Comparison of ENCODE assay signal across 21 cellular contexts in genomic region chr15:76398301-76398700, GRCh38.
A peak's percentile ranks its signal among the peaks of the same experiment; 100 is the strongest.
DNase-seq lines count a peak whose midpoint lies in the region; ATAC-seq and TF ChIP-seq lines count a peak whose summit lies in the region.
"Had no signal": no experiment of that assay in that cellular context is flagged by ENCODE, and none has a peak within 500 bp of the region (broad histone marks: within the 10 kb centered on the region; RNA-seq: fewer than 3 reads in every experiment).

No MANE protein-coding gene starts in this region.

- ATAC-seq in GM18511 (IDR thresholded peaks at IDR 0.05; ENCODE audit: unreplicated experiment): no peak

- H3K4me3 ChIP-seq in neural progenitor cell: no peak overlapping the region
- H3K4me3 ChIP-seq in testis: no peak overlapping the region
- H3K4me3 ChIP-seq: adrenal gland, SK-N-MC, vagina had no signal

- no peak for TF ChIP-seq CTCF in neural progenitor cell (IDR thresholded peaks at IDR 0.05)
- TF ChIP-seq CTCF in testis (IDR thresholded peaks at IDR 0.05): no peak

- H3K9ac ChIP-seq in neural progenitor cell: no peak overlapping the region

- no peak overlapping the region for H3K4me3 Mint-ChIP-seq in neural progenitor cell
- H3K4me3 Mint-ChIP-seq: CD4-positive, alpha-beta T cell; immature natural killer cell had no signal

- DNase-seq in NCI-H1092 (lab: John Stamatoyannopoulos, UW) (peak; percentile 84), NCI-H187 treated with DMSO at 0.1 percent for 48 hours (lab: John Stamatoyannopoulos, UW) (peak; percentile 68), NCI-H69 (lab: John Stamatoyannopoulos, UW) (peak; percentile 73), neural progenitor cell (ENCODE audit: low spot score) (no peak), activated T-cell treated with anti-CD3 and anti-CD28 coated beads for 4 hours (no peak), testis (no peak)
- DNase-seq: activated CD4-positive, alpha-beta T cell treated with anti-CD3 and anti-CD28 coated beads, Interleukin-2, amount 50 U/mL, for 4 hours; activated effector memory CD4-positive, alpha-beta T cell treated with anti-CD3 and anti-CD28 coated beads, Interleukin-2, amount 50 U/mL, for 16 hours; adrenal gland; brain microvascular endothelial cell; CD4-positive, alpha-beta T cell; DMS 273 treated with DMSO at 0.1 percent for 48 hours; effector memory CD4-positive, alpha-beta T cell; foreskin melanocyte; immature natural killer cell; MM.1S; NCI-H2227 treated with DMSO at 0.1 percent for 48 hours had no signal

- H3K9me3 Mint-ChIP-seq in neural progenitor cell: no peaks in the 10 kb centered on the region
- H3K9me3 Mint-ChIP-seq: CD4-positive, alpha-beta T cell; immature natural killer cell had no signal

- H3K4me2 ChIP-seq in neural progenitor cell: peak overlapping the region; percentile 24

- peaks cover 40% of the 10 kb centered on the region for H3K4me1 ChIP-seq in neural progenitor cell
- no peaks in the 10 kb centered on the region for H3K4me1 ChIP-seq in testis
- H3K4me1 ChIP-seq: adrenal gland, vagina had no signal

- H4K20me1 ChIP-seq in neural progenitor cell (ENCODE audit: low read depth): peaks cover 10% of the 10 kb centered on the region

- no peaks in the 10 kb centered on the region for H3K27me3 Mint-ChIP-seq in neural progenitor cell (ENCODE audit: insufficient read depth, low read depth)
- H3K27me3 Mint-ChIP-seq: CD4-positive, alpha-beta T cell had no signal

- intact Hi-C loops in testis (cut with DNase I; ENCODE audit: low total_unique reads): no loop called here

- no peak overlapping the region for H3K27ac Mint-ChIP-seq in neural progenitor cell
- H3K27ac Mint-ChIP-seq: CD4-positive, alpha-beta T cell; immature natural killer cell had no signal

- H3K9me3 ChIP-seq in neural progenitor cell (ENCODE audit: low read depth) (no peaks in the 10 kb centered on the region), testis (no peaks in the 10 kb centered on the region)
- H3K9me3 ChIP-seq: adrenal gland, vagina had no signal

- TF ChIP-seq POLR2A in testis (IDR thresholded peaks at IDR 0.05): no peak

- H3K4me1 Mint-ChIP-seq in neural progenitor cell: peaks cover 2% of the 10 kb centered on the region
- H3K4me1 Mint-ChIP-seq: immature natural killer cell had no signal

- no peak overlapping the region for H2AFZ ChIP-seq in neural progenitor cell (replicated peaks)

- H3K27me3 ChIP-seq in neural progenitor cell: no peaks in the 10 kb centered on the region
- no peaks in the 10 kb centered on the region for H3K27me3 ChIP-seq in testis
- H3K27me3 ChIP-seq: adrenal gland, brain microvascular endothelial cell, vagina had no signal

- peaks cover 4% of the 10 kb centered on the region for H3K36me3 Mint-ChIP-seq in neural progenitor cell

- H3K27ac ChIP-seq in neural progenitor cell: no peak overlapping the region
- H3K27ac ChIP-seq in testis: no peak overlapping the region
- H3K27ac ChIP-seq: adrenal gland, brain microvascular endothelial cell, SK-N-MC, vagina, VCaP had no signal

- peaks cover 41% of the 10 kb centered on the region for H3F3A ChIP-seq in neural progenitor cell (ENCODE audit: low read depth)

- no peaks in the 10 kb centered on the region for H3K79me2 ChIP-seq in neural progenitor cell (ENCODE audit: low read depth)

- H3K36me3 ChIP-seq in neural progenitor cell (no peaks in the 10 kb centered on the region), testis (ENCODE audit: low read depth, missing control alignments) (no peaks in the 10 kb centered on the region)
- H3K36me3 ChIP-seq: adrenal gland, brain microvascular endothelial cell had no signal

- WGBS in testis, 2 donors: 92 to 95% methylated on average over 1 of the region's 1 CpG

Comparison
In these comparisons a context has a peak if more than half of its experiments do, and no peak if none do; other contexts are left out.
1. DNase-seq: peak in NCI-H1092 (single experiment), NCI-H187 treated with DMSO at 0.1 percent for 48 hours (single experiment) and NCI-H69 (single experiment); none in neural progenitor cell (single experiment), activated T-cell treated with anti-CD3 and anti-CD28 coated beads for 4 hours (single experiment) and testis (single experiment).